In the genomic region with DNA sequence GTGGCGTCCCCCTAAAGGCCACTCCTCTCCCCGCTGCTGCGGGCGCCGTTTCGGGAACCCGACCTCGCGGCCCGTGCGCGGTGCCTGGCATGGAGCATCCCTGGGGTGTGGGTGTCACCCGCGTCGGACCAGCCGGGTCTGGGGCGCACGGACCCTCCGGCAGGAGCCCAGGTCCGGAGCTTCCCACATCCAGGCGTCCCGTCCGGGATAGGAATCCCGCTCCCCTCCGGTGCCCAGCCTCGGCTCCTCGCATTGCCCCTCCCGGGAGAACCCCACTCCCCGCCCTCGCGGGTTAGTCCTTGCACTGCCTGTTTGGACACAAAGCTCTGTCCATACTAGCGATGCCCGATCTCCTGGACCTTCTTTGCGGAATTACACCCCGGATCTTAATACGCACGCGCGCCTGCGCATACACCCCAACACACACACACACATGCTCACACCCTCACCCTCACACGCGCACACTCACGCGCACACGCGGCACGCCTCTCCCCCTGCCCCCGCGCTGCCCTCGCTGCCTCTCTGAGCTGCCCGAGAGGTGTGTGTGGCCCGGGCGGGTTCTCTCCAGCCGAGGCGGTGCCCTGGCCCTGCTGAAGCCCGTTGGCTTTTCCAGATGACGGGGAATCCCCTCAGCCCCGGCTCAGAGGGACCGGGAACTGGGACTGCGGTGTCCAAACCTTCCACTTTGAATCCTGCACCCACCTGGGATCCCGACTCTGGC, we compare ENCODE assay signal across 8 cellular contexts. TPM values are rescaled to one million over a fixed set of nuclear protein-coding genes. Genes with fewer than 3 reads are reported as not detected.
DNase-seq lines count a peak whose midpoint lies in the region; ATAC-seq and TF ChIP-seq lines count a peak whose summit lies in the region.

No MANE protein-coding gene starts in this region.

- 0 to 1% methylated on average over 28 to 58 of the region's 61 CpGs for WGBS in testis, 2 donors

- peak overlapping the region; percentile 88 for H3K4me2 ChIP-seq in OCI-LY7 (ENCODE audit: low read length)

- no peaks in the 10 kb centered on the region for H3K36me3 Mint-ChIP-seq in naive thymus-derived CD4-positive, alpha-beta T cell

- no peak for TF ChIP-seq CTCF in AG04449 (IDR thresholded peaks at IDR 0.05; ENCODE audit: insufficient read depth, low read length, missing control alignments)
- no peak for TF ChIP-seq CTCF in OCI-LY7 (conservative IDR thresholded peaks at IDR 0.05; ENCODE audit: low read length)
- TF ChIP-seq CTCF in fibroblast of mammary gland (conservative IDR thresholded peaks at IDR 0.05; ENCODE audit: control insufficient read depth, insufficient read depth, low read depth, low read length) = no peak
- no peak for TF ChIP-seq CTCF in testis (IDR thresholded peaks at IDR 0.05)

- H3K27me3 ChIP-seq in naive thymus-derived CD4-positive, alpha-beta T cell (ENCODE audit: control insufficient read depth in 2 of 2, insufficient read depth in 2 of 2, low read length in 2 of 2) = no peaks in the 10 kb centered on the region
- no peaks in the 10 kb centered on the region for H3K27me3 ChIP-seq in testis

- TF ChIP-seq POLR2A in testis (IDR thresholded peaks at IDR 0.05) = no peak

- H3K4me3 Mint-ChIP-seq in naive thymus-derived CD4-positive, alpha-beta T cell = peak overlapping the region; percentile 87 to 95 (median 92)

- H3K27ac ChIP-seq in OCI-LY7 (ENCODE audit: low read depth, low read length, poor library complexity, severe bottlenecking) = no peak overlapping the region
- H3K27ac ChIP-seq in naive thymus-derived CD4-positive, alpha-beta T cell (ENCODE audit: low read depth, low read length) = peak overlapping the region; percentile 77
- peak overlapping the region; percentile 22 to 93 for H3K27ac ChIP-seq in testis

- H4K20me1 ChIP-seq in OCI-LY7 (ENCODE audit: insufficient read depth, low read length) = no peaks in the 10 kb centered on the region

- POLR2A ChIA-PET in AG04449 (lab: Yijun Ruan, JAX) (interaction anchor here (0.7 kb wide), 1 partner anchor 27 kb away, joined by 3 read pairs; no protein-coding TSS in a partner anchor), OCI-LY7 (lab: Charles Lee) (no interaction called here)
- POLR2A ChIA-PET in naive thymus-derived CD4-positive, alpha-beta T cell (lab: Charles Lee) = interaction anchor here (1.0 to 2.7 kb wide), 10 partner anchors 8 to 215 kb away, joined by 4 to 12 read pairs (median 6); a partner anchor contains a TSS

- peak overlapping the region; percentile 34; the same call in 1 of the 2 replicates for H2AFZ ChIP-seq in OCI-LY7 (ENCODE audit: low read length)

- H3K27me3 Mint-ChIP-seq in naive thymus-derived CD4-positive, alpha-beta T cell = peaks cover 0 to 43% (median 0%) of the 10 kb centered on the region in 5 donors

- H3K4me1 ChIP-seq in OCI-LY7 (ENCODE audit: insufficient read depth, low read length, poor library complexity, severe bottlenecking) (peaks cover 9% of the 10 kb centered on the region), testis (peaks cover 3% of the 10 kb centered on the region)
- peaks cover 0 to 8% of the 10 kb centered on the region in 2 donors for H3K4me1 ChIP-seq in naive thymus-derived CD4-positive, alpha-beta T cell (ENCODE audit: control insufficient read depth in 2 of 2, insufficient read depth in 2 of 2, low read length in 2 of 2)

- no peaks in the 10 kb centered on the region for H3K9me3 Mint-ChIP-seq in naive thymus-derived CD4-positive, alpha-beta T cell

- intact Hi-C loops in OCI-LY7 (cut with micrococcal nuclease; ENCODE audit: unreplicated experiment) = no loop called here
- intact Hi-C loops in naive thymus-derived CD4-positive, alpha-beta T cell (cut with micrococcal nuclease) = loop anchor here (1.0 to 10.0 kb wide), 13 partner anchors 14 to 591 kb away; a partner anchor contains a TSS
- intact Hi-C loops in testis (cut with DNase I; ENCODE audit: low total_unique reads) = no loop called here

- ATAC-seq in GM18517 (IDR thresholded peaks at IDR 0.05; ENCODE audit: unreplicated experiment) (peak; percentile 23), HG03097 (IDR thresholded peaks at IDR 0.05; ENCODE audit: low FRiP score, unreplicated experiment) (peak; percentile 26)
- ATAC-seq in naive thymus-derived CD4-positive, alpha-beta T cell = peak; percentile 55

- H3K36me3 ChIP-seq in OCI-LY7 (ENCODE audit: insufficient read depth, low read length) (no peaks in the 10 kb centered on the region), testis (ENCODE audit: low read depth, missing control alignments) (no peaks in the 10 kb centered on the region)
- H3K36me3 ChIP-seq in naive thymus-derived CD4-positive, alpha-beta T cell (ENCODE audit: control insufficient read depth in 2 of 3, insufficient read depth in 3 of 3, low read length in 3 of 3) = peaks cover 0 to 5% (median 0%) of the 10 kb centered on the region in 3 experiments

- no peaks in the 10 kb centered on the region for H3K9me2 ChIP-seq in OCI-LY7 (ENCODE audit: insufficient read depth, low read length)

- no peaks in the 10 kb centered on the region for H3K79me2 ChIP-seq in OCI-LY7 (ENCODE audit: insufficient read depth, low read depth, low read length)

- no peaks in the 10 kb centered on the region for H3K9me3 ChIP-seq in OCI-LY7 (ENCODE audit: low read length)
- H3K9me3 ChIP-seq in naive thymus-derived CD4-positive, alpha-beta T cell (ENCODE audit: control insufficient read depth in 2 of 3, low read length in 3 of 3) = no peaks in the 10 kb centered on the region
- H3K9me3 ChIP-seq in testis = no peaks in the 10 kb centered on the region

- CTCF ChIA-PET in AG04449 (lab: Yijun Ruan, JAX) = interaction anchor here (1.0 to 1.7 kb wide), 4 partner anchors 8 to 334 kb away, joined by 3 to 4 read pairs (median 4); no protein-coding TSS in a partner anchor
- CTCF ChIA-PET in OCI-LY7 (lab: Charles Lee; ENCODE audit: unreplicated experiment) = no interaction called here
- CTCF ChIA-PET in naive thymus-derived CD4-positive, alpha-beta T cell (lab: Charles Lee) = no interaction called here

- peaks cover 4 to 16% (median 6%) of the 10 kb centered on the region in 7 donors for H3K4me1 Mint-ChIP-seq in naive thymus-derived CD4-positive, alpha-beta T cell

- DNase-seq in AG04449 (ENCODE audit: low read depth, low spot score) (no peak), OCI-LY7 (ENCODE audit: low spot score) (peak; percentile 16), fibroblast of mammary gland (ENCODE audit: low read depth) (peak; percentile 66), testis (peak; percentile 66)
- peak; percentile 39 for DNase-seq in activated T-helper 9 cell treated with anti-CD3 and anti-CD28 coated beads, Interleukin-2, amount 50 U/mL, for 16 hours (ENCODE audit: low read depth)
- peak; percentile 36 to 68 (median 60) for DNase-seq in naive thymus-derived CD4-positive, alpha-beta T cell

- H3K4me3 ChIP-seq in AG04449 (ENCODE audit: low read depth, low read length) = peak overlapping the region; percentile 83
- peak overlapping the region; percentile 74 for H3K4me3 ChIP-seq in OCI-LY7 (ENCODE audit: low read depth, low read length, poor library complexity, severe bottlenecking)
- H3K4me3 ChIP-seq in fibroblast of mammary gland (ENCODE audit: control insufficient read depth, low read depth, low read length) = peak overlapping the region; percentile 86
- H3K4me3 ChIP-seq in naive thymus-derived CD4-positive, alpha-beta T cell (ENCODE audit: low read length) = peak overlapping the region; percentile 86
- peak overlapping the region; percentile 72 to 79 for H3K4me3 ChIP-seq in testis

- peak overlapping the region; percentile 65 to 95 (median 91) for H3K27ac Mint-ChIP-seq in naive thymus-derived CD4-positive, alpha-beta T cell

- BruUV-seq in OCI-LY7 (replicated peaks; lab: Mats Ljungman, UMichigan) = no TSS peak

RNA-seq across cellular contexts. Expression of a gene that starts 0.9 kb away (rescaled TPM):
- 1.7 and 2.9 TPM in 2 replicates for total RNA-seq in OCI-LY7 (2014; rRNA removed; shearing (Covaris generic))
- total RNA-seq in OCI-LY7 (2022) (3.3 and 4.1 TPM in 2 replicates), testis (10 to 100 TPM; 17.3 to 25.6 TPM)
- 10 to 100 TPM in 4 of 5 experiments, 1 to 10 TPM in 1; 2.7 to 38.7 (median 20.2) TPM for total RNA-seq in naive thymus-derived CD4-positive, alpha-beta T cell
- polyA plus RNA-seq in naive thymus-derived CD4-positive, alpha-beta T cell = 1 to 10 TPM; 3.2 to 3.6 TPM
- polyA plus RNA-seq in testis (ENCODE audit: insufficient read depth, low read depth, low replicate concordance) = 19.3 TPM

Comparison
In these comparisons a context has a peak if more than half of its experiments do, and no peak if none do; other contexts are left out.
1. intact Hi-C loops: an anchor here in naive thymus-derived CD4-positive, alpha-beta T cell (1.0 to 10.0 kb wide); none called in OCI-LY7 and testis.